Comparison of ENCODE assay signal across 21 cellular contexts in the genomic region with DNA sequence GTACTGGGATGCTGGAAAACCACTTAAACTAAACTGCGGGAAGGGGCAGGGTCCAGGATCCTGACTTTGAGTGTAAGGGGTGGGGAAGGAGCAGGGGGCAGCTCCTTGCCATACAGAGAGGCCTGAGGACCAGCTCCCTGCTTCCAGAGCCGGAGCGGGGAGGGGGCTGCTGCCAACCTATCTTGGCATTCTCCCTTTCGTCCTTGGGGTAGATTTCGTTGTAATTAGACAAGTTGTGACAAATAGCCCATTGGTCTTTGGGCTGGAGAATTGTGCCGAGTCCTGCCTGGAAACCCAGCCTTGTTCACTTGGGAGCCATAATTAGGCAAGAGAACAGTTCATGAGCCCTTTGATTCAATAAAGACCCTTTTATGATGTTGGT.
"Had no signal": no experiment of that assay in that cellular context is flagged by ENCODE, and none has a peak within 500 bp of the region (broad histone marks: within the 10 kb centered on the region; RNA-seq: fewer than 3 reads in every experiment).

No MANE protein-coding gene starts in this region.

- H3K36me3 ChIP-seq: adrenal gland, lower lobe of right lung, neutrophil had no signal

- H3K4me3 Mint-ChIP-seq: activated B cell treated with CpG ODN at 0.5 μM for 24 hours; activated CD4-positive, alpha-beta T cell treated with anti-CD3 and anti-CD28 coated beads, Interleukin-2, amount 10 ng/mL, durations not matched to agents 24 days and 14 days; activated naive CD4-positive, alpha-beta T cell treated with anti-CD3 and anti-CD28 coated beads for 36 hours; activated T-helper 17 cell treated with anti-CD3 and anti-CD28 coated beads, Interleukin-2, amount 50 U/mL, for 72 hours; central memory CD8-positive, alpha-beta T cell; dendritic cell treated with granulocyte-macrophage colony-stimulating factor and Interleukin-4, amounts not matched to agents 40 ng/mL and 50 ng/mL, for 4 days; effector memory CD8-positive, alpha-beta T cell; naive thymus-derived CD4-positive, alpha-beta T cell had no signal

- H3K27me3 ChIP-seq: adrenal gland, body of pancreas, neutrophil, testis had no signal

- H3K9me3 Mint-ChIP-seq: activated B cell treated with CpG ODN at 0.5 μM for 24 hours; activated CD4-positive, alpha-beta T cell treated with anti-CD3 and anti-CD28 coated beads, Interleukin-2, amount 10 ng/mL, durations not matched to agents 24 days and 14 days; activated naive CD4-positive, alpha-beta T cell treated with anti-CD3 and anti-CD28 coated beads for 36 hours; activated T-helper 17 cell treated with anti-CD3 and anti-CD28 coated beads, Interleukin-2, amount 50 U/mL, for 72 hours; central memory CD8-positive, alpha-beta T cell; dendritic cell treated with granulocyte-macrophage colony-stimulating factor and Interleukin-4, amounts not matched to agents 40 ng/mL and 50 ng/mL, for 4 days; effector memory CD8-positive, alpha-beta T cell; naive thymus-derived CD4-positive, alpha-beta T cell had no signal

- H3K4me1 Mint-ChIP-seq: activated T-helper 17 cell treated with anti-CD3 and anti-CD28 coated beads, Interleukin-2, amount 50 U/mL, for 72 hours; central memory CD8-positive, alpha-beta T cell had no signal

- H3K27ac Mint-ChIP-seq: activated B cell treated with CpG ODN at 0.5 μM for 24 hours; activated CD4-positive, alpha-beta T cell treated with anti-CD3 and anti-CD28 coated beads, Interleukin-2, amount 10 ng/mL, durations not matched to agents 24 days and 14 days; activated naive CD4-positive, alpha-beta T cell treated with anti-CD3 and anti-CD28 coated beads for 36 hours; effector memory CD8-positive, alpha-beta T cell had no signal

- H3K27me3 Mint-ChIP-seq: activated CD4-positive, alpha-beta T cell treated with anti-CD3 and anti-CD28 coated beads, Interleukin-2, amount 10 ng/mL, durations not matched to agents 24 days and 14 days; activated T-helper 17 cell treated with anti-CD3 and anti-CD28 coated beads, Interleukin-2, amount 50 U/mL, for 72 hours; dendritic cell treated with granulocyte-macrophage colony-stimulating factor and Interleukin-4, amounts not matched to agents 40 ng/mL and 50 ng/mL, for 4 days had no signal

- DNase-seq: activated B cell treated with CpG ODN at 0.5 μM for 24 hours; activated CD4-positive, alpha-beta T cell treated with anti-CD3 and anti-CD28 coated beads, Interleukin-2, amount 10 ng/mL, durations not matched to agents 24 days and 14 days; activated CD8-positive, alpha-beta memory T cell treated with anti-CD3 and anti-CD28 coated beads for 24 hours; activated naive CD4-positive, alpha-beta T cell treated with anti-CD3 and anti-CD28 coated beads for 36 hours; adrenal gland; body of pancreas; effector memory CD8-positive, alpha-beta T cell; hippocampal formation; lower lobe of right lung; naive thymus-derived CD4-positive, alpha-beta T cell; psoas muscle; stimulated activated CD4-positive, alpha-beta T cell treated with anti-CD3 and anti-CD28 coated beads, Interleukin-4, amount 100 ng/mL, for 1 hour; stimulated activated CD8-positive, alpha-beta memory T cell treated with anti-CD3 and anti-CD28 coated beads, Interleukin-4, amount 100 ng/mL, for 48 hours; stimulated activated naive CD8-positive, alpha-beta T cell treated with anti-CD3 and anti-CD28 coated beads, Interleukin-15, Interleukin-2, amounts not matched to agents 100 U/mL and 50 U/mL, for 24 hours; T-helper 2 cell; testis had no signal

- H3K4me3 ChIP-seq: adrenal gland, body of pancreas, lower lobe of right lung, psoas muscle, testis had no signal

- ATAC-seq: activated T-helper 17 cell treated with anti-CD3 and anti-CD28 coated beads, Interleukin-2, amount 50 U/mL, for 72 hours; body of pancreas; effector memory CD8-positive, alpha-beta T cell; lower lobe of right lung; naive thymus-derived CD4-positive, alpha-beta T cell; psoas muscle; stimulated activated naive CD8-positive, alpha-beta T cell treated with anti-CD3 and anti-CD28 coated beads, Interleukin-15, Interleukin-2, amounts not matched to agents 100 U/mL and 50 U/mL, for 24 hours had no signal

- H3K27ac ChIP-seq: epithelial cell of prostate, psoas muscle, testis had no signal

- H3K9me3 ChIP-seq: adrenal gland, body of pancreas, lower lobe of right lung, neutrophil, psoas muscle, testis had no signal

- H3K36me3 Mint-ChIP-seq: naive thymus-derived CD4-positive, alpha-beta T cell had no signal
